1 cellular context compared by ENCODE assay signal in genomic region chr1:224380003-224380402, GRCh38.
TF ChIP-seq lines count a peak whose summit lies in the region.

No MANE protein-coding gene starts in this region.

TF ChIP-seq in GM23338, 12 proteins besides CTCF, POLR2A, EP300 and RAD21:
- TF ChIP-seq, protein P1, sequence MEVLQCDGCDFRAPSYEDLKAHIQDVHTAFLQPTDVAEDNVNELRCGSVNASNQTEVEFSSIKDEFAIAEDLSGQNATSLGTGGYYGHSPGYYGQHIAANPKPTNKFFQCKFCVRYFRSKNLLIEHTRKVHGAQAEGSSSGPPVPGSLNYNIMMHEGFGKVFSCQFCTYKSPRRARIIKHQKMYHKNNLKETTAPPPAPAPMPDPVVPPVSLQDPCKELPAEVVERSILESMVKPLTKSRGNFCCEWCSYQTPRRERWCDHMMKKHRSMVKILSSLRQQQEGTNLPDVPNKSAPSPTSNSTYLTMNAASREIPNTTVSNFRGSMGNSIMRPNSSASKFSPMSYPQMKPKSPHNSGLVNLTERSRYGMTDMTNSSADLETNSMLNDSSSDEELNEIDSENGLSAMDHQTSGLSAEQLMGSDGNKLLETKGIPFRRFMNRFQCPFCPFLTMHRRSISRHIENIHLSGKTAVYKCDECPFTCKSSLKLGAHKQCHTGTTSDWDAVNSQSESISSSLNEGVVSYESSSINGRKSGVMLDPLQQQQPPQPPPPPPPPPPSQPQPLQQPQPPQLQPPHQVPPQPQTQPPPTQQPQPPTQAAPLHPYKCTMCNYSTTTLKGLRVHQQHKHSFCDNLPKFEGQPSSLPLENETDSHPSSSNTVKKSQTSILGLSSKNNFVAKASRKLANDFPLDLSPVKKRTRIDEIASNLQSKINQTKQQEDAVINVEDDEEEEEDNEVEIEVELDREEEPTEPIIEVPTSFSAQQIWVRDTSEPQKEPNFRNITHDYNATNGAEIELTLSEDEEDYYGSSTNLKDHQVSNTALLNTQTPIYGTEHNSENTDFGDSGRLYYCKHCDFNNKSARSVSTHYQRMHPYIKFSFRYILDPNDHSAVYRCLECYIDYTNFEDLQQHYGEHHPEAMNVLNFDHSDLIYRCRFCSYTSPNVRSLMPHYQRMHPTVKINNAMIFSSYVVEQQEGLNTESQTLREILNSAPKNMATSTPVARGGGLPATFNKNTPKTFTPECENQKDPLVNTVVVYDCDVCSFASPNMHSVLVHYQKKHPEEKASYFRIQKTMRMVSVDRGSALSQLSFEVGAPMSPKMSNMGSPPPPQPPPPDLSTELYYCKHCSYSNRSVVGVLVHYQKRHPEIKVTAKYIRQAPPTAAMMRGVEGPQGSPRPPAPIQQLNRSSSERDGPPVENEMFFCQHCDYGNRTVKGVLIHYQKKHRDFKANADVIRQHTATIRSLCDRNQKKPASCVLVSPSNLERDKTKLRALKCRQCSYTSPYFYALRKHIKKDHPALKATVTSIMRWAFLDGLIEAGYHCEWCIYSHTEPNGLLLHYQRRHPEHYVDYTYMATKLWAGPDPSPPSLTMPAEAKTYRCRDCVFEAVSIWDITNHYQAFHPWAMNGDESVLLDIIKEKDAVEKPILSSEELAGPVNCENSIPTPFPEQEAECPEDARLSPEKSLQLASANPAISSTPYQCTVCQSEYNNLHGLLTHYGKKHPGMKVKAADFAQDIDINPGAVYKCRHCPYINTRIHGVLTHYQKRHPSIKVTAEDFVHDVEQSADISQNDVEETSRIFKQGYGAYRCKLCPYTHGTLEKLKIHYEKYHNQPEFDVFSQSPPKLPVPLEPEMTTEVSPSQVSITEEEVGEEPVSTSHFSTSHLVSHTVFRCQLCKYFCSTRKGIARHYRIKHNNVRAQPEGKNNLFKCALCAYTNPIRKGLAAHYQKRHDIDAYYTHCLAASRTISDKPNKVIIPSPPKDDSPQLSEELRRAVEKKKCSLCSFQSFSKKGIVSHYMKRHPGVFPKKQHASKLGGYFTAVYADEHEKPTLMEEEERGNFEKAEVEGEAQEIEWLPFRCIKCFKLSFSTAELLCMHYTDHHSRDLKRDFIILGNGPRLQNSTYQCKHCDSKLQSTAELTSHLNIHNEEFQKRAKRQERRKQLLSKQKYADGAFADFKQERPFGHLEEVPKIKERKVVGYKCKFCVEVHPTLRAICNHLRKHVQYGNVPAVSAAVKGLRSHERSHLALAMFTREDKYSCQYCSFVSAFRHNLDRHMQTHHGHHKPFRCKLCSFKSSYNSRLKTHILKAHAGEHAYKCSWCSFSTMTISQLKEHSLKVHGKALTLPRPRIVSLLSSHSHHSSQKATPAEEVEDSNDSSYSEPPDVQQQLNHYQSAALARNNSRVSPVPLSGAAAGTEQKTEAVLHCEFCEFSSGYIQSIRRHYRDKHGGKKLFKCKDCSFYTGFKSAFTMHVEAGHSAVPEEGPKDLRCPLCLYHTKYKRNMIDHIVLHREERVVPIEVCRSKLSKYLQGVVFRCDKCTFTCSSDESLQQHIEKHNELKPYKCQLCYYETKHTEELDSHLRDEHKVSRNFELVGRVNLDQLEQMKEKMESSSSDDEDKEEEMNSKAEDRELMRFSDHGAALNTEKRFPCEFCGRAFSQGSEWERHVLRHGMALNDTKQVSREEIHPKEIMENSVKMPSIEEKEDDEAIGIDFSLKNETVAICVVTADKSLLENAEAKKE (CRISPR knock-in tag; IDR thresholded peaks at IDR 0.05) = no peak
- TF ChIP-seq EZH2 (IDR thresholded peaks at IDR 0.05; ENCODE audit: low read depth, unreplicated experiment) = no peak
- no peak for TF ChIP-seq STAT1 (IDR thresholded peaks at IDR 0.05; ENCODE audit: unreplicated experiment)
- no peak for TF ChIP-seq ETS1 (IDR thresholded peaks at IDR 0.05)
- no peak for TF ChIP-seq ZNF114 (CRISPR knock-in tag; IDR thresholded peaks at IDR 0.05)
- TF ChIP-seq CREB1 (CRISPR knock-in tag; IDR thresholded peaks at IDR 0.05; ENCODE audit: low read depth) = no peak
- TF ChIP-seq, protein P2, sequence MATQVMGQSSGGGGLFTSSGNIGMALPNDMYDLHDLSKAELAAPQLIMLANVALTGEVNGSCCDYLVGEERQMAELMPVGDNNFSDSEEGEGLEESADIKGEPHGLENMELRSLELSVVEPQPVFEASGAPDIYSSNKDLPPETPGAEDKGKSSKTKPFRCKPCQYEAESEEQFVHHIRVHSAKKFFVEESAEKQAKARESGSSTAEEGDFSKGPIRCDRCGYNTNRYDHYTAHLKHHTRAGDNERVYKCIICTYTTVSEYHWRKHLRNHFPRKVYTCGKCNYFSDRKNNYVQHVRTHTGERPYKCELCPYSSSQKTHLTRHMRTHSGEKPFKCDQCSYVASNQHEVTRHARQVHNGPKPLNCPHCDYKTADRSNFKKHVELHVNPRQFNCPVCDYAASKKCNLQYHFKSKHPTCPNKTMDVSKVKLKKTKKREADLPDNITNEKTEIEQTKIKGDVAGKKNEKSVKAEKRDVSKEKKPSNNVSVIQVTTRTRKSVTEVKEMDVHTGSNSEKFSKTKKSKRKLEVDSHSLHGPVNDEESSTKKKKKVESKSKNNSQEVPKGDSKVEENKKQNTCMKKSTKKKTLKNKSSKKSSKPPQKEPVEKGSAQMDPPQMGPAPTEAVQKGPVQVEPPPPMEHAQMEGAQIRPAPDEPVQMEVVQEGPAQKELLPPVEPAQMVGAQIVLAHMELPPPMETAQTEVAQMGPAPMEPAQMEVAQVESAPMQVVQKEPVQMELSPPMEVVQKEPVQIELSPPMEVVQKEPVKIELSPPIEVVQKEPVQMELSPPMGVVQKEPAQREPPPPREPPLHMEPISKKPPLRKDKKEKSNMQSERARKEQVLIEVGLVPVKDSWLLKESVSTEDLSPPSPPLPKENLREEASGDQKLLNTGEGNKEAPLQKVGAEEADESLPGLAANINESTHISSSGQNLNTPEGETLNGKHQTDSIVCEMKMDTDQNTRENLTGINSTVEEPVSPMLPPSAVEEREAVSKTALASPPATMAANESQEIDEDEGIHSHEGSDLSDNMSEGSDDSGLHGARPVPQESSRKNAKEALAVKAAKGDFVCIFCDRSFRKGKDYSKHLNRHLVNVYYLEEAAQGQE (IDR thresholded peaks at IDR 0.05; ENCODE audit: unreplicated experiment) = no peak
- no peak for TF ChIP-seq ZNF331 (CRISPR knock-in tag; IDR thresholded peaks at IDR 0.05; ENCODE audit: low read depth)
- TF ChIP-seq POLR2AphosphoS5 (IDR thresholded peaks at IDR 0.05; ENCODE audit: low read depth) = no peak
- no peak for TF ChIP-seq EZH2phosphoT487 (IDR thresholded peaks at IDR 0.05; ENCODE audit: unreplicated experiment)
